Comparison of ENCODE assay signal across 8 cellular contexts in the genomic region with DNA sequence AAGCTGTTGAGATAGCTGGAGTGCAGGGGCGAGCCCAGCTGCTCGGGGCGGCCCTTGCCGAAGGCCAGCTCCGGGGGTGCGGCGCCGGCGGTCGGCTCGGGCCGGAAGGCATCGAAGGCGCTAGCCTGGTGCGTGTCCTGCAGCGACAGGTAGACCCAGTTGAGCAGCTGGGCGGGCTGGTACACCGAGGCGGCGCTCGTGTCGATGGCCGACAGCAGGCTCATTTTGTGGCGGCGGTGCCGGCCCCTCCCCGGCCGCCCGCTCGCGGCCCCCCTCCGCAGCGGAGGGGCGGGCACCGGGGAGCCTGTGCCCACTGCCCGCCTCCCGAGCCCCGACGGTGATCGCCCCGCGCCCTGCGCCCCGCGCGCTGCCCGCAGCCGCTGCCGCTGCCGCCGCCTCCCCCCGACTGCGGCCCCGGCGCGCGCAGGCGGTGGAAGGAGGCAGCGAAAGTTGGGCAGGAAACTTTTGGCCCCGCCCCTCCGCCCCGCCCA. TPM values are rescaled to one million over a fixed set of nuclear protein-coding genes. Genes with fewer than 3 reads are reported as not detected.
DNase-seq lines count a peak whose midpoint lies in the region; ATAC-seq and TF ChIP-seq lines count a peak whose summit lies in the region.

Gene ZCCHC24 (minus strand): TSS at position 408 of the 491 bp plus-strand sequence. CDS start 184 bp downstream, at position 224.

- H3K79me2 ChIP-seq in fibroblast of lung (ENCODE audit: control insufficient read depth, insufficient read depth, low read length), result peaks cover 43% of the 10 kb centered on the region

- H3K4me1 ChIP-seq in fibroblast of lung (ENCODE audit: control insufficient read depth, extremely low read depth, insufficient read depth, low read length), result peaks cover 20% of the 10 kb centered on the region

- peak within 1 kb of the TSS; percentile 86 for H3K9ac ChIP-seq in fibroblast of lung (ENCODE audit: insufficient read depth, low read length)

- peaks cover 12% of the 10 kb centered on the region for H3K36me3 Mint-ChIP-seq in nephron (ENCODE audit: low read depth)

- DNase-seq in ELR (ENCODE audit: low read depth) (peak; percentile 58), fibroblast of lung (ENCODE audit: low read depth in 2 of 2) (no peak), ACHN (no peak), NCI-H2081 treated with DMSO at 0.1 percent for 48 hours (lab: John Stamatoyannopoulos, UW) (no peak)

- ATAC-seq in GM19438 (IDR thresholded peaks at IDR 0.05; ENCODE audit: low read depth, unreplicated experiment) (peak; percentile 33), HG03432 (IDR thresholded peaks at IDR 0.05; ENCODE audit: unreplicated experiment) (peak; percentile 41)

- H4K20me1 ChIP-seq in fibroblast of lung (ENCODE audit: control insufficient read depth, extremely low read depth, insufficient read depth, low read length), result no peaks in the 10 kb centered on the region

- H3K4me3 ChIP-seq in WI38 (ENCODE audit: low read depth, low read length) (peak within 1 kb of the TSS; percentile 87), fibroblast of lung (replicated peaks in 1 of 4; ENCODE audit: control extremely low read depth in 1 of 4, insufficient read depth in 1 of 4, low read depth in 3 of 4, low read length in 4 of 4) (peak within 1 kb of the TSS; percentile 72 to 98 (median 82))

- peak within 1 kb of the TSS; percentile 87 to 96 (median 91) for H3K4me3 Mint-ChIP-seq in nephron

- H3K4me1 Mint-ChIP-seq in nephron, result peaks cover 71% of the 10 kb centered on the region

- H3K4me2 ChIP-seq in fibroblast of lung (ENCODE audit: extremely low read depth, insufficient read depth, low read length), result peak within 1 kb of the TSS; percentile 97

- in situ Hi-C loops in ACHN (cut with HindIII; ENCODE audit: low pct_ligation_motif_present, low pct_unique_long_range_greater_than_20kb, low sequenced_read_pairs), result no loop called here

- peaks cover 3% of the 10 kb centered on the region for H3K27me3 Mint-ChIP-seq in nephron (ENCODE audit: low read depth)

- no peaks in the 10 kb centered on the region for H3K9me3 ChIP-seq in fibroblast of lung (ENCODE audit: control insufficient read depth, insufficient read depth, low read depth, low read length)

- H3K27ac Mint-ChIP-seq in nephron, result peak within 1 kb of the TSS; percentile 79 to 99 (median 97)

- TF ChIP-seq CTCF in WI38 (IDR thresholded peaks at IDR 0.05; ENCODE audit: low read depth, low read length) (no peak), fibroblast of lung (conservative IDR thresholded peaks at IDR 0.05 in 1 of 2, IDR thresholded peaks at IDR 0.05 in 1 of 2; ENCODE audit: low read depth in 1 of 2, low read length in 2 of 2) (no peak), nephron (IDR thresholded peaks at IDR 0.05; ENCODE audit: unreplicated experiment in 3 of 3) (no peak)

- H3K27me3 ChIP-seq in fibroblast of lung (ENCODE audit: control insufficient read depth, insufficient read depth, low read length), result no peaks in the 10 kb centered on the region

- H2AFZ ChIP-seq in fibroblast of lung (ENCODE audit: low read length), result peak within 1 kb of the TSS; percentile 55

- H3K36me3 ChIP-seq in fibroblast of lung (ENCODE audit: control insufficient read depth, insufficient read depth, low read length), result peaks cover 2% of the 10 kb centered on the region

- no peaks in the 10 kb centered on the region for H3K9me3 Mint-ChIP-seq in nephron

- H3K27ac ChIP-seq in fibroblast of lung (ENCODE audit: insufficient read depth, low read length), result peak within 1 kb of the TSS; percentile 95

RNA-seq across cellular contexts. Expression of gene ZCCHC24, which starts in this region (rescaled TPM):
- 40.3 and 44.4 TPM in 2 replicates for total RNA-seq in fibroblast of lung
- 30.2 and 33.2 TPM in 2 replicates for polyA plus RNA-seq in fibroblast of lung
- 45.0 and 51.9 TPM in 2 replicates for polyA plus RNA-seq in fibroblast of lung (2012)
- polyA minus RNA-seq in fibroblast of lung (ENCODE audit: low replicate concordance), result 92.5 and 96.5 TPM in 2 replicates
